16 cellular contexts compared by ENCODE assay signal in the genomic region with DNA sequence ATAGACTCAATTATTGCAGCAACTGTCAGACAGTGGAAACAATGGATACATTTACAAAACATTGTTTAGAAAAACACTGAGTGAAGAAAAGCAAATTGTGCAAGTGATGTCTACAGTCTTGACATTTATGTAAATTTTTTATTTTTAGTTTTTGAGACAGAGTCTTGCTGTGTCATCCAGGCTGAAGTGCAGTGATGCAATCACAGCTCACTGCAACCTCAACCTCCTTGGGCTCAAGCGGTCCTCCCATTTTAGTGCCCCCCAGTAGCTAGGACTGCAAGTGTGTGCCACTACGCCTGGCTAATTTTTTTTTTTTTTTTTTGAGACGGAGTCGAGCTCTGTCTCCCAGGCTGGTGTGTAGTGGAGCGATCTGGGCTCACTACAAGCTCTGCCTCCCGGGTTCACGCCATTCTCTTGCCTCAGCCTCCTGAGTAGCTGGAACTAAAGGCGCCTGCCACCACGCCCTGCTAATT. TPM values are rescaled to one million over a fixed set of nuclear protein-coding genes. Genes with fewer than 3 reads are reported as not detected.
A peak's percentile ranks its signal among the peaks of the same experiment; 100 is the strongest.
DNase-seq lines count a peak whose midpoint lies in the region; ATAC-seq and TF ChIP-seq lines count a peak whose summit lies in the region.
"Had no signal": no experiment of that assay in that cellular context is flagged by ENCODE, and none has a peak within 500 bp of the region (broad histone marks: within the 10 kb centered on the region; RNA-seq: fewer than 3 reads in every experiment).

No MANE protein-coding gene starts in this region.

- H4K20me1 ChIP-seq in OCI-LY7 (ENCODE audit: insufficient read depth, low read length) = no peaks in the 10 kb centered on the region

- peaks cover 6% of the 10 kb centered on the region for H3K4me1 Mint-ChIP-seq in MCF 10A (ENCODE audit: insufficient read depth, unreplicated experiment)
- H3K4me1 Mint-ChIP-seq: CD8-positive, alpha-beta memory T cell had no signal

- peaks cover 5% of the 10 kb centered on the region for H3K36me3 Mint-ChIP-seq in MCF 10A (ENCODE audit: insufficient read depth, unreplicated experiment)

- H3K4me3 Mint-ChIP-seq in MCF 10A (ENCODE audit: unreplicated experiment) = no peak overlapping the region
- H3K4me3 Mint-ChIP-seq: activated CD8-positive, alpha-beta T cell treated with anti-CD3 and anti-CD28 coated beads for 36 hours; CD8-positive, alpha-beta memory T cell had no signal

- H3K9me3 Mint-ChIP-seq in MCF 10A (ENCODE audit: unreplicated experiment) = no peaks in the 10 kb centered on the region
- H3K9me3 Mint-ChIP-seq: activated CD8-positive, alpha-beta T cell treated with anti-CD3 and anti-CD28 coated beads for 36 hours; CD8-positive, alpha-beta memory T cell had no signal

- CTCF ChIA-PET in MCF 10A (lab: Yijun Ruan, JAX) (interaction anchor here (0.6 to 10.3 kb wide), 4 partner anchors 12 to 1298 kb away, joined by 3 to 141 read pairs (median 10); a partner anchor contains a TSS), OCI-LY7 (lab: Charles Lee; ENCODE audit: unreplicated experiment) (no interaction called here)

- H3K9me3 ChIP-seq in breast epithelium = no peaks in the 10 kb centered on the region
- H3K9me3 ChIP-seq in OCI-LY7 (ENCODE audit: low read length) = no peaks in the 10 kb centered on the region
- H3K9me3 ChIP-seq: MG63, transverse colon had no signal

- no peak overlapping the region for H2AFZ ChIP-seq in OCI-LY7 (ENCODE audit: low read length)

- POLR2A ChIA-PET in MCF 10A (lab: Yijun Ruan, JAX) (interaction anchor here (1.1 to 3.3 kb wide), 6 partner anchors 8 to 22 kb away, joined by 3 to 26 read pairs (median 4); a partner anchor contains a TSS), OCI-LY7 (lab: Charles Lee) (interaction anchor here (0.6 to 1.4 kb wide), 5 partner anchors 13 to 474 kb away, joined by 3 to 7 read pairs (median 4); no protein-coding TSS in a partner anchor)

- no peak overlapping the region for H3K27ac Mint-ChIP-seq in MCF 10A (ENCODE audit: low read depth, unreplicated experiment)
- H3K27ac Mint-ChIP-seq: activated CD8-positive, alpha-beta T cell treated with anti-CD3 and anti-CD28 coated beads for 36 hours; CD8-positive, alpha-beta memory T cell had no signal

- H3K9me2 ChIP-seq in OCI-LY7 (ENCODE audit: insufficient read depth, low read length) = no peaks in the 10 kb centered on the region

- peak; percentile 45 for DNase-seq in MCF 10A (ENCODE audit: unreplicated experiment)
- no peak for DNase-seq in breast epithelium (ENCODE audit: low spot score in 2 of 2)
- no peak for DNase-seq in OCI-LY7 (ENCODE audit: low spot score)
- DNase-seq in fibroblast of mammary gland (ENCODE audit: low read depth) = peak; percentile 26
- DNase-seq in activated CD8-positive, alpha-beta memory T cell treated with anti-CD3 and anti-CD28 coated beads for 24 hours = no peak
- DNase-seq: activated CD8-positive, alpha-beta T cell treated with anti-CD3 and anti-CD28 coated beads for 36 hours; CD8-positive, alpha-beta memory T cell; effector CD8-positive, alpha-beta T cell; MG63; NCI-H2107; NCI-H69; stimulated activated naive CD4-positive, alpha-beta T cell treated with Interleukin-2 at 50 U/mL for 16 hours; transverse colon had no signal

- H3K27ac ChIP-seq in breast epithelium (no peak overlapping the region), OCI-LY7 (ENCODE audit: low read depth, low read length, poor library complexity, severe bottlenecking) (no peak overlapping the region)
- H3K27ac ChIP-seq: transverse colon had no signal

- H3K36me3 ChIP-seq in breast epithelium (no peaks in the 10 kb centered on the region), OCI-LY7 (ENCODE audit: insufficient read depth, low read length) (no peaks in the 10 kb centered on the region)
- H3K36me3 ChIP-seq: MG63, transverse colon had no signal

- no peak overlapping the region for H3K4me3 ChIP-seq in breast epithelium
- H3K4me3 ChIP-seq in OCI-LY7 (ENCODE audit: low read depth, low read length, poor library complexity, severe bottlenecking) = no peak overlapping the region
- H3K4me3 ChIP-seq in fibroblast of mammary gland (ENCODE audit: control insufficient read depth, low read depth, low read length) = no peak overlapping the region
- H3K4me3 ChIP-seq: MG63, transverse colon had no signal

- ATAC-seq in HG02759 (IDR thresholded peaks at IDR 0.05; ENCODE audit: unreplicated experiment) = no peak
- ATAC-seq in GM21360 (IDR thresholded peaks at IDR 0.05; ENCODE audit: unreplicated experiment) = no peak
- ATAC-seq in GM18873 (IDR thresholded peaks at IDR 0.05; ENCODE audit: low FRiP score, unreplicated experiment) = no peak
- ATAC-seq: activated CD8-positive, alpha-beta T cell treated with anti-CD3 and anti-CD28 coated beads for 36 hours had no signal

- BruUV-seq in MCF 10A (replicated peaks; lab: Mats Ljungman, UMichigan) (no TSS peak), OCI-LY7 (replicated peaks; lab: Mats Ljungman, UMichigan) (no TSS peak)

- no peaks in the 10 kb centered on the region for H3K79me2 ChIP-seq in OCI-LY7 (ENCODE audit: insufficient read depth, low read depth, low read length)

- H3K4me1 ChIP-seq in breast epithelium (no peaks in the 10 kb centered on the region), OCI-LY7 (ENCODE audit: insufficient read depth, low read length, poor library complexity, severe bottlenecking) (peaks cover 22% of the 10 kb centered on the region)
- H3K4me1 ChIP-seq: transverse colon had no signal

- H3K4me2 ChIP-seq in OCI-LY7 (ENCODE audit: low read length) = peak overlapping the region; percentile 11

- no peaks in the 10 kb centered on the region for H3K27me3 Mint-ChIP-seq in MCF 10A (ENCODE audit: insufficient read depth, unreplicated experiment)
- H3K27me3 Mint-ChIP-seq: activated CD8-positive, alpha-beta T cell treated with anti-CD3 and anti-CD28 coated beads for 36 hours had no signal

- TF ChIP-seq POLR2A in breast epithelium (IDR thresholded peaks at IDR 0.05) = no peak

- TF ChIP-seq CTCF in MCF 10A (IDR thresholded peaks at IDR 0.05; ENCODE audit: unreplicated experiment) (no peak), breast epithelium (IDR thresholded peaks at IDR 0.05) (no peak), OCI-LY7 (conservative IDR thresholded peaks at IDR 0.05; ENCODE audit: low read length) (no peak), fibroblast of mammary gland (conservative IDR thresholded peaks at IDR 0.05; ENCODE audit: control insufficient read depth, insufficient read depth, low read depth, low read length) (no peak)

- no peaks in the 10 kb centered on the region for H3K27me3 ChIP-seq in breast epithelium
- H3K27me3 ChIP-seq: MG63, transverse colon had no signal

- intact Hi-C loops in MCF 10A (cut with micrococcal nuclease) (no loop called here), breast epithelium (cut with DNase I; ENCODE audit: low total_unique reads) (no loop called here), OCI-LY7 (cut with micrococcal nuclease; ENCODE audit: unreplicated experiment) (no loop called here)

RNA-seq across cellular contexts. Expression of a gene that starts 9.7 kb away (rescaled TPM):
- total RNA-seq in MCF 10A (2022) (2.2 and 3.4 TPM in 2 replicates), breast epithelium (1 to 10 TPM; 2.2 to 6.7 (median 2.3) TPM), OCI-LY7 (2022) (10.2 and 10.5 TPM in 2 replicates)
- total RNA-seq in OCI-LY7 (2014; rRNA removed; shearing (Covaris generic)) = 10.4 and 14.9 TPM in 2 replicates

RNA-seq across cellular contexts. Expression of a gene that starts 23.8 kb away (rescaled TPM):
- total RNA-seq in MCF 10A (2022) (54.6 and 63.4 TPM in 2 replicates), breast epithelium (100 to 1,000 TPM in 1 of 3 donors, 10 to 100 TPM in 2; 87.5 to 103 (median 89.6) TPM), OCI-LY7 (2022) (63.5 and 75.6 TPM in 2 replicates)
- 62.5 and 97.6 TPM in 2 replicates for total RNA-seq in OCI-LY7 (2014; rRNA removed; shearing (Covaris generic))

Comparison
In these comparisons a context has a peak if more than half of its experiments do, and no peak if none do; other contexts are left out.
1. DNase-seq: peak in MCF 10A (single experiment) and fibroblast of mammary gland (single experiment); none in breast epithelium (0 of 2), OCI-LY7 (single experiment) and activated CD8-positive, alpha-beta memory T cell treated with anti-CD3 and anti-CD28 coated beads for 24 hours (single experiment).